In the genomic region with DNA sequence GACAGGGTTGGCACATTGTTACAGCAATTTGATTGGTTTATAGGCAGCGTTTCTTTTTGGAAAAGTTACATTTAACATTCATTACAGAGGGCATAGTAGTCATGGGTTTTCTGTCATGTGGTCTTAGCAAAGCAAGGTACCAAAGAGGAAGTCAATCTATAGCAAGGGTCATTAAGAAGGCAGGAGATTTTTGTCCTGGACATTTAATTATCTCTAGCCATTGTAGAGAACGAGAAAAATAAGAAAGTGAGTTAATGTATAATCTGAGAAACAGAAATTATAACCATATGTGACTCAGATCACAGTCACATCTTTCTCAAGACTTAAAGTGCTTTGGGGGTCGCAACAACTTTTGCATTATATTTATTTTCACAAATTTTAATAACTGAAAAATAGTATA, we compare ENCODE assay signal across 1 cellular context.
TF ChIP-seq lines count a peak whose summit lies in the region.

No MANE protein-coding gene starts in this region.

TF ChIP-seq in A549, 52 proteins besides CTCF, POLR2A, EP300 and RAD21 (continued from another document):
- TF ChIP-seq, protein P1, sequence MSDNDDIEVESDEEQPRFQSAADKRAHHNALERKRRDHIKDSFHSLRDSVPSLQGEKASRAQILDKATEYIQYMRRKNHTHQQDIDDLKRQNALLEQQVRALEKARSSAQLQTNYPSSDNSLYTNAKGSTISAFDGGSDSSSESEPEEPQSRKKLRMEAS (IDR thresholded peaks at IDR 0.05), result no peak
- TF ChIP-seq, protein P2, sequence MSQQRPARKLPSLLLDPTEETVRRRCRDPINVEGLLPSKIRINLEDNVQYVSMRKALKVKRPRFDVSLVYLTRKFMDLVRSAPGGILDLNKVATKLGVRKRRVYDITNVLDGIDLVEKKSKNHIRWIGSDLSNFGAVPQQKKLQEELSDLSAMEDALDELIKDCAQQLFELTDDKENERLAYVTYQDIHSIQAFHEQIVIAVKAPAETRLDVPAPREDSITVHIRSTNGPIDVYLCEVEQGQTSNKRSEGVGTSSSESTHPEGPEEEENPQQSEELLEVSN (IDR thresholded peaks at IDR 0.05; ENCODE audit: borderline replicate concordance, low read depth), result no peak
- TF ChIP-seq HEYL (CRISPR knock-in tag; IDR thresholded peaks at IDR 0.05) (no peak), CEBPB (IDR thresholded peaks at IDR 0.05) (no peak), KDM5A (IDR thresholded peaks at IDR 0.05) (no peak), SMC3 (IDR thresholded peaks at IDR 0.05) (no peak), CBX8 (IDR thresholded peaks at IDR 0.05) (no peak)
- TF ChIP-seq, protein P3, sequence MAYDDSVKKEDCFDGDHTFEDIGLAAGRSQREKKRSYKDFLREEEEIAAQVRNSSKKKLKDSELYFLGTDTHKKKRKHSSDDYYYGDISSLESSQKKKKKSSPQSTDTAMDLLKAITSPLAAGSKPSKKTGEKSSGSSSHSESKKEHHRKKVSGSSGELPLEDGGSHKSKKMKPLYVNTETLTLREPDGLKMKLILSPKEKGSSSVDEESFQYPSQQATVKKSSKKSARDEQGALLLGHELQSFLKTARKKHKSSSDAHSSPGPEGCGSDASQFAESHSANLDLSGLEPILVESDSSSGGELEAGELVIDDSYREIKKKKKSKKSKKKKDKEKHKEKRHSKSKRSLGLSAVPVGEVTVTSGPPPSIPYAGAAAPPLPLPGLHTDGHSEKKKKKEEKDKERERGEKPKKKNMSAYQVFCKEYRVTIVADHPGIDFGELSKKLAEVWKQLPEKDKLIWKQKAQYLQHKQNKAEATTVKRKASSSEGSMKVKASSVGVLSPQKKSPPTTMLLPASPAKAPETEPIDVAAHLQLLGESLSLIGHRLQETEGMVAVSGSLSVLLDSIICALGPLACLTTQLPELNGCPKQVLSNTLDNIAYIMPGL (CRISPR knock-in tag; IDR thresholded peaks at IDR 0.05; ENCODE audit: borderline replicate concordance), result no peak
